ENCODE assay signal across 9 cellular contexts in the genomic region with DNA sequence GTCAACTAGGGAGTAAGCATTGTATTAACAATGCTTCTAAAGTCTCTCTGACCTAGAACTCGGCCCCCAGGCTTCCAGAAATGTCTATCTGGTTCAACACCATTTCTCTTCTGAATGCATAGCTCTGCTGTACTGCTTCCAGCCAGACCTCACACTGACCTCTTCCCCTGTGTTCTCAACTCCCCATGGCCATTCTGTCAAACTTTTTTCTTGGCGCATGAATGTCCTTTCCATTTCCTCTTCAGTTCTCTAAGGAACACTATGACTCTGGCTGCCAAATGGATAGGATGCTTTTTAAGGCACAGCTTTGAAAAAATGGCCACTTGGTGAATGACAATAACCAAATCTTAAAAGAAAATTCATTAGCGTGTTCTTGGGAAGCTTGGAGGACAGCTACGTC.
"Had no signal": no experiment of that assay in that cellular context is flagged by ENCODE, and none has a peak within 500 bp of the region (broad histone marks: within the 10 kb centered on the region; RNA-seq: fewer than 3 reads in every experiment).

No MANE protein-coding gene starts in this region.

- ATAC-seq: HCT116, HepG2 had no signal

- H3K36me3 Mint-ChIP-seq: IgD-negative memory B cell had no signal

- H3K9me3 Mint-ChIP-seq: HFFc6 had no signal

- H3K27ac ChIP-seq: HL-60 had no signal

- H3K9me3 ChIP-seq: HAP-1 had no signal

- H3K4me1 ChIP-seq: HAP-1 had no signal

- H3K4me3 Mint-ChIP-seq: HFFc6, IgD-negative memory B cell had no signal

- H3K27ac Mint-ChIP-seq: HFFc6, IgD-negative memory B cell had no signal

- DNase-seq: GOT3, H7, HFFc6, KBM-7 had no signal

- H3K27me3 Mint-ChIP-seq: IgD-negative memory B cell had no signal

- H3K4me3 ChIP-seq: HAP-1 had no signal

- H3K36me3 ChIP-seq: HAP-1 had no signal

- H3K4me1 Mint-ChIP-seq: IgD-negative memory B cell had no signal
